8 cellular contexts compared by ENCODE assay signal in genomic region chr2:25851740-25852503, GRCh38. TPM values are rescaled to one million over a fixed set of nuclear protein-coding genes. Genes with fewer than 3 reads are reported as not detected.
A peak's percentile ranks its signal among the peaks of the same experiment; 100 is the strongest.
DNase-seq lines count a peak whose midpoint lies in the region; ATAC-seq, FAIRE-seq and TF ChIP-seq lines count a peak whose summit lies in the region.

No MANE protein-coding gene starts in this region.

- H3K4me2 ChIP-seq in smooth muscle cell, result peak overlapping the region; percentile 64

- H3K27me3 ChIP-seq in HL-60 (ENCODE audit: insufficient read depth, poor library complexity, severe bottlenecking), result no peaks in the 10 kb centered on the region
- H3K27me3 ChIP-seq in smooth muscle cell (ENCODE audit: low read depth), result no peaks in the 10 kb centered on the region

- no peaks in the 10 kb centered on the region for H3K36me3 ChIP-seq in smooth muscle cell (ENCODE audit: low read depth)

- no peak overlapping the region for H2AFZ ChIP-seq in smooth muscle cell (ENCODE audit: low read depth)

- peaks cover 52% of the 10 kb centered on the region for H3K79me2 ChIP-seq in smooth muscle cell (ENCODE audit: low read depth)

- H3K4me3 ChIP-seq in HL-60 (replicated peaks; ENCODE audit: insufficient read depth, low read length) (peak overlapping the region; percentile 22), astrocyte of the cerebellum (ENCODE audit: low read depth, low read length) (no peak overlapping the region), smooth muscle cell (peak overlapping the region; percentile 10)

- H3K4me1 ChIP-seq in smooth muscle cell (ENCODE audit: low read depth), result peaks cover 10% of the 10 kb centered on the region

- no peaks in the 10 kb centered on the region for H3F3A ChIP-seq in smooth muscle cell (ENCODE audit: low read depth)

- 31% methylated on average over 11 of the region's 11 CpGs for WGBS in smooth muscle cell (ENCODE audit: low lambda C conversion rate)

- DNase-seq in DMS114 treated with DMSO at 0.1 percent for 48 hours (lab: John Stamatoyannopoulos, UW; ENCODE audit: unreplicated experiment) (peak; percentile 71), HL-60 (ENCODE audit: low read depth in 1 of 2, low spot score in 1 of 2) (peak; percentile 45 to 69), RCC 7860 (ENCODE audit: low spot score) (peak; percentile 82), astrocyte of the cerebellum (ENCODE audit: low read depth) (peak; percentile 74), hippocampal formation (lab: John Stamatoyannopoulos, UW) (peak; percentile 2 to 62), smooth muscle cell (lab: John Stamatoyannopoulos, UW; ENCODE audit: unreplicated experiment) (no peak), posterior vena cava (ENCODE audit: low spot score) (no peak)

- peak; percentile 94 for FAIRE-seq in RCC 7860 (lab: Jason Lieb, UNC)

- H3K27ac ChIP-seq in HL-60 (replicated peaks) (peak overlapping the region; percentile 71), smooth muscle cell (ENCODE audit: low read depth) (peak overlapping the region; percentile 89)

- TF ChIP-seq CTCF in HL-60 (IDR thresholded peaks at IDR 0.05; ENCODE audit: insufficient read depth, low read length) (peak; percentile 31), astrocyte of the cerebellum (IDR thresholded peaks at IDR 0.05; ENCODE audit: low read depth, low read length, missing control alignments) (peak; percentile 42), smooth muscle cell (IDR thresholded peaks at IDR 0.05; ENCODE audit: borderline replicate concordance, insufficient read depth, poor library complexity, severe bottlenecking) (peak; percentile 64)

- in situ Hi-C loops in astrocyte of the cerebellum (cut with HindIII; ENCODE audit: low sequenced_read_pairs), result no loop called here

- peak; percentile 52 for ATAC-seq in GM19324 (IDR thresholded peaks at IDR 0.05; ENCODE audit: low FRiP score, unreplicated experiment)

- peak overlapping the region; percentile 48 for H3K9ac ChIP-seq in smooth muscle cell (ENCODE audit: low read depth)

- intact Hi-C loops in posterior vena cava (cut with DNase I), result no loop called here

- H4K20me1 ChIP-seq in smooth muscle cell (ENCODE audit: low read depth), result peaks cover 51% of the 10 kb centered on the region

- no peaks in the 10 kb centered on the region for H3K9me3 ChIP-seq in smooth muscle cell (replicated peaks; ENCODE audit: low read depth)

RNA-seq across cellular contexts. Expression of gene ASXL2, which starts 26.4 kb away (rescaled TPM):
- total RNA-seq in smooth muscle cell (10.1 and 13.2 TPM in 2 replicates), posterior vena cava (10 to 100 TPM; 24.1 to 29.2 TPM)
- 4.1 and 7.6 TPM in 2 replicates for polyA plus RNA-seq in smooth muscle cell

Comparison
In these comparisons a context has a peak if more than half of its experiments do, and no peak if none do; other contexts are left out.
1. DNase-seq: peak in DMS114 treated with DMSO at 0.1 percent for 48 hours (single experiment), HL-60 (2 of 2), RCC 7860 (single experiment), astrocyte of the cerebellum (single experiment) and hippocampal formation (2 of 2); none in smooth muscle cell (single experiment) and posterior vena cava (single experiment).
2. Peak in every context shown above with its lines, with median percentiles within 50 percentile points of each other: CTCF ChIP-seq.